9 cellular contexts compared by ENCODE assay signal in the genomic region with DNA sequence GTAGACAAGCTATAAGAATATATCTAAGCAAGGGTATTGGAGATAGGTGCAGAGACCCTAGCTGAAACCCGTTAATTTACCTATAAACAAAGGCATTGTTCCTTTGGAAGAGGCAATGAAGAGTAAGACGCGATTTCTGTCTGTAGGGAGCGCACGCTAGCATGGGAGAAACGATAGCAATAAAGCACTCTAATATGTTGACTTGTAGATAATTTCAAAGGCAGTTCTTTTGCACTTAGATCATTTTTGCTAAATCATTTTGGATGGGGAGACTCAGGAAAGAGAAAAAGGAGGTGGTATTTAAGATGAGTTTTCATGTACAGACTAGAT. TPM values are rescaled to one million over a fixed set of nuclear protein-coding genes. Genes with fewer than 3 reads are reported as not detected.
DNase-seq lines count a peak whose midpoint lies in the region; ATAC-seq and TF ChIP-seq lines count a peak whose summit lies in the region.
"Had no signal": no experiment of that assay in that cellular context is flagged by ENCODE, and none has a peak within 500 bp of the region (broad histone marks: within the 10 kb centered on the region; RNA-seq: fewer than 3 reads in every experiment).

No MANE protein-coding gene starts in this region.

- WGBS in HUES64, result 2% methylated on average over 6 of the region's 6 CpGs
- 0 to 1% methylated on average over 6 of the region's 6 CpGs for WGBS in body of pancreas, 2 donors

- H4K20me1 ChIP-seq in BLaER1, result no peaks in the 10 kb centered on the region

- H3K36me3 Mint-ChIP-seq in naive thymus-derived CD4-positive, alpha-beta T cell, result peaks cover 0 to 15% (median 4%) of the 10 kb centered on the region in 5 donors
- peaks cover 18% of the 10 kb centered on the region for H3K36me3 Mint-ChIP-seq in activated T-cell treated with anti-CD3 and anti-CD28 coated beads, Interleukin-2, amount 50 U/mL, for 24 hours (ENCODE audit: low read depth)

- intact Hi-C loops in colonic mucosa (cut with DNase I), result no loop called here
- intact Hi-C loops in naive thymus-derived CD4-positive, alpha-beta T cell (cut with micrococcal nuclease), result loop anchor here (5.0 to 10.0 kb wide), 3 partner anchors 1190 to 1603 kb away; a partner anchor contains a TSS
- intact Hi-C loops in body of pancreas (cut with DNase I), result no loop called here

- POLR2A ChIA-PET in naive thymus-derived CD4-positive, alpha-beta T cell (lab: Charles Lee), result interaction anchor here (0.6 to 5.2 kb wide), 2 partner anchors 12 to 806 kb away, joined by 3 to 89 read pairs; a partner anchor contains a TSS

- H3K4me1 ChIP-seq in BLaER1, result peaks cover 19% of the 10 kb centered on the region
- H3K4me1 ChIP-seq in HUES64 (ENCODE audit: insufficient read depth, low read length), result peaks cover 10% of the 10 kb centered on the region
- no peaks in the 10 kb centered on the region for H3K4me1 ChIP-seq in colonic mucosa
- peaks cover 4 to 13% of the 10 kb centered on the region in 2 donors for H3K4me1 ChIP-seq in naive thymus-derived CD4-positive, alpha-beta T cell (ENCODE audit: control insufficient read depth in 2 of 2, insufficient read depth in 2 of 2, low read length in 2 of 2)
- H3K4me1 ChIP-seq in body of pancreas, result peaks cover 12% of the 10 kb centered on the region

- no peaks in the 10 kb centered on the region for H3K27me3 Mint-ChIP-seq in naive thymus-derived CD4-positive, alpha-beta T cell
- no peaks in the 10 kb centered on the region for H3K27me3 Mint-ChIP-seq in activated T-cell treated with anti-CD3 and anti-CD28 coated beads, Interleukin-2, amount 50 U/mL, for 24 hours
- H3K27me3 Mint-ChIP-seq: activated naive CD8-positive, alpha-beta T cell treated with anti-CD3 and anti-CD28 coated beads, Interleukin-2, amount 10 ng/mL, durations not matched to agents 7 days and 5 days had no signal

- H3K27ac ChIP-seq in BLaER1 (peak overlapping the region; percentile 70; the same call in 1 of the 2 replicates), HUES64 (ENCODE audit: low read depth, low read length) (peak overlapping the region; percentile 46; the same call in 1 of the 2 replicates), colonic mucosa (peak overlapping the region; percentile 61), body of pancreas (no peak overlapping the region)
- H3K27ac ChIP-seq in naive thymus-derived CD4-positive, alpha-beta T cell (ENCODE audit: low read depth, low read length), result peak overlapping the region; percentile 71

- peaks cover 0 to 9% (median 6%) of the 10 kb centered on the region in 7 donors for H3K4me1 Mint-ChIP-seq in naive thymus-derived CD4-positive, alpha-beta T cell
- H3K4me1 Mint-ChIP-seq in activated T-cell treated with anti-CD3 and anti-CD28 coated beads, Interleukin-2, amount 50 U/mL, for 24 hours (ENCODE audit: low read depth), result no peaks in the 10 kb centered on the region

- TF ChIP-seq POLR2A in body of pancreas (IDR thresholded peaks at IDR 0.05), result no peak

- no peaks in the 10 kb centered on the region for H3K27me3 ChIP-seq in BLaER1
- H3K27me3 ChIP-seq in HUES64 (ENCODE audit: insufficient read depth, low read length), result no peaks in the 10 kb centered on the region
- no peaks in the 10 kb centered on the region for H3K27me3 ChIP-seq in colonic mucosa
- no peaks in the 10 kb centered on the region for H3K27me3 ChIP-seq in naive thymus-derived CD4-positive, alpha-beta T cell (ENCODE audit: control insufficient read depth in 2 of 2, insufficient read depth in 2 of 2, low read length in 2 of 2)
- H3K27me3 ChIP-seq in body of pancreas, result no peaks in the 10 kb centered on the region

- no peak overlapping the region for H3K4me3 Mint-ChIP-seq in naive thymus-derived CD4-positive, alpha-beta T cell
- no peak overlapping the region for H3K4me3 Mint-ChIP-seq in activated T-cell treated with anti-CD3 and anti-CD28 coated beads, Interleukin-2, amount 50 U/mL, for 24 hours
- H3K4me3 Mint-ChIP-seq: activated naive CD8-positive, alpha-beta T cell treated with anti-CD3 and anti-CD28 coated beads, Interleukin-2, amount 10 ng/mL, durations not matched to agents 7 days and 5 days had no signal

- H3K4me3 ChIP-seq in BLaER1 (peak overlapping the region; percentile 93), HUES64 (ENCODE audit: low read length) (peak overlapping the region; percentile 79), colonic mucosa (peak overlapping the region; percentile 92), body of pancreas (peak overlapping the region in 1 of 2 donors; percentile 98)
- peak overlapping the region; percentile 94 for H3K4me3 ChIP-seq in naive thymus-derived CD4-positive, alpha-beta T cell (ENCODE audit: low read length)

- peak; percentile 41 for DNase-seq in colonic mucosa
- peak in 5 of 9 donors; percentile 6 to 13 (median 10) for DNase-seq in naive thymus-derived CD4-positive, alpha-beta T cell
- DNase-seq in activated T-cell treated with anti-CD3 and anti-CD28 coated beads, Interleukin-2, amount 50 U/mL, for 24 hours, result no peak
- no peak for DNase-seq in mucosa of gallbladder (ENCODE audit: low spot score)
- no peak for DNase-seq in body of pancreas

- no peaks in the 10 kb centered on the region for H3K9me3 Mint-ChIP-seq in naive thymus-derived CD4-positive, alpha-beta T cell
- H3K9me3 Mint-ChIP-seq in activated T-cell treated with anti-CD3 and anti-CD28 coated beads, Interleukin-2, amount 50 U/mL, for 24 hours, result no peaks in the 10 kb centered on the region
- H3K9me3 Mint-ChIP-seq: activated naive CD8-positive, alpha-beta T cell treated with anti-CD3 and anti-CD28 coated beads, Interleukin-2, amount 10 ng/mL, durations not matched to agents 7 days and 5 days had no signal

- H3K36me3 ChIP-seq in BLaER1 (peaks cover 29% of the 10 kb centered on the region), HUES64 (ENCODE audit: insufficient read depth, low read length) (peaks cover 21% of the 10 kb centered on the region), colonic mucosa (no peaks in the 10 kb centered on the region), body of pancreas (replicated peaks in 1 of 2; ENCODE audit: insufficient read depth in 1 of 2, low read depth in 2 of 2) (no peaks in the 10 kb centered on the region)
- no peaks in the 10 kb centered on the region for H3K36me3 ChIP-seq in naive thymus-derived CD4-positive, alpha-beta T cell (ENCODE audit: control insufficient read depth in 2 of 3, insufficient read depth in 3 of 3, low read length in 3 of 3)

- no peak for TF ChIP-seq CTCF in colonic mucosa (IDR thresholded peaks at IDR 0.05)
- no peak for TF ChIP-seq CTCF in body of pancreas (IDR thresholded peaks at IDR 0.05)

- H3K9me3 ChIP-seq in BLaER1, result no peaks in the 10 kb centered on the region
- H3K9me3 ChIP-seq in HUES64 (ENCODE audit: insufficient read depth, low read depth, low read length), result no peaks in the 10 kb centered on the region
- H3K9me3 ChIP-seq in colonic mucosa, result no peaks in the 10 kb centered on the region
- H3K9me3 ChIP-seq in naive thymus-derived CD4-positive, alpha-beta T cell (ENCODE audit: control insufficient read depth in 2 of 3, low read length in 3 of 3), result no peaks in the 10 kb centered on the region
- H3K9me3 ChIP-seq in body of pancreas, result no peaks in the 10 kb centered on the region

- peak overlapping the region; percentile 74 for H3K4me2 ChIP-seq in BLaER1

- H3K9ac ChIP-seq in BLaER1 (peak overlapping the region; percentile 86), HUES64 (ENCODE audit: low read depth, low read length) (peak overlapping the region; percentile 83), colonic mucosa (ENCODE audit: low read depth in 2 of 2, low read length in 2 of 2) (peak overlapping the region; percentile 72)

- CTCF ChIA-PET in naive thymus-derived CD4-positive, alpha-beta T cell (lab: Charles Lee), result interaction anchor here (0.6 to 2.3 kb wide), 7 partner anchors 9 to 412 kb away, joined by 3 to 8 read pairs (median 3); a partner anchor contains a TSS

- no peak overlapping the region for H3K27ac Mint-ChIP-seq in naive thymus-derived CD4-positive, alpha-beta T cell
- no peak overlapping the region for H3K27ac Mint-ChIP-seq in activated T-cell treated with anti-CD3 and anti-CD28 coated beads, Interleukin-2, amount 50 U/mL, for 24 hours
- H3K27ac Mint-ChIP-seq: activated naive CD8-positive, alpha-beta T cell treated with anti-CD3 and anti-CD28 coated beads, Interleukin-2, amount 10 ng/mL, durations not matched to agents 7 days and 5 days had no signal

- no peak for ATAC-seq in naive thymus-derived CD4-positive, alpha-beta T cell
- ATAC-seq in GM18858 (IDR thresholded peaks at IDR 0.05; ENCODE audit: unreplicated experiment), result no peak
- ATAC-seq in body of pancreas, result no peak

RNA-seq across cellular contexts. Expression of a gene that starts 0.6 kb away (rescaled TPM):
- 24.4 TPM for polyA plus RNA-seq in HUES64 (2013, experiment 1 of 2)
- 21.5 TPM for polyA plus RNA-seq in HUES64 (2013, experiment 2 of 2)
- total RNA-seq in colonic mucosa (10 to 100 TPM in 1 of 2 donors, 1 to 10 TPM in 1; 5.1 to 12.5 TPM), mucosa of gallbladder (5.3 TPM), body of pancreas (1 to 10 TPM; 2.9 to 4.9 TPM)
- 10 to 100 TPM in 4 of 5 experiments, 1 to 10 TPM in 1; 9.7 to 15.6 (median 12.7) TPM for total RNA-seq in naive thymus-derived CD4-positive, alpha-beta T cell
- polyA plus RNA-seq in naive thymus-derived CD4-positive, alpha-beta T cell, result 1 to 10 TPM; 4.6 to 7.0 TPM

RNA-seq across cellular contexts. Expression of a gene that starts 13.0 kb away (rescaled TPM):
- polyA plus RNA-seq in HUES64 (2013, experiment 1 of 2), result 17.4 TPM
- 19.2 TPM for polyA plus RNA-seq in HUES64 (2013, experiment 2 of 2)
- total RNA-seq in colonic mucosa (10 to 100 TPM; 60.3 to 64.3 TPM), mucosa of gallbladder (75.2 TPM), body of pancreas (10 to 100 TPM; 24.4 to 67.6 TPM)
- total RNA-seq in naive thymus-derived CD4-positive, alpha-beta T cell, result 100 to 1,000 TPM; 110 to 138 (median 124) TPM
- polyA plus RNA-seq in naive thymus-derived CD4-positive, alpha-beta T cell, result 10 to 100 TPM; 55.7 to 74.1 TPM

RNA-seq across cellular contexts. Expression of a gene that starts 57.6 kb away (rescaled TPM):
- 8.0 TPM for polyA plus RNA-seq in HUES64 (2013, experiment 1 of 2)
- polyA plus RNA-seq in HUES64 (2013, experiment 2 of 2), result 10.1 TPM
- total RNA-seq in colonic mucosa (10 to 100 TPM; 73.7 to 84.0 TPM), mucosa of gallbladder (26.4 TPM), body of pancreas (1 to 10 TPM; 4.0 to 9.3 TPM)
- total RNA-seq in naive thymus-derived CD4-positive, alpha-beta T cell, result 10 to 100 TPM in 1 of 5 experiments, 1 to 10 TPM in 3, under 1 TPM in 1; 0.49 to 12.2 (median 1.3) TPM
- polyA plus RNA-seq in naive thymus-derived CD4-positive, alpha-beta T cell, result 1 to 10 TPM in 1 of 2 donors, under 1 TPM in 1; 0.21 to 1.6 TPM

Comparison
In these comparisons a context has a peak if more than half of its experiments do, and no peak if none do; other contexts are left out.
1. H3K27ac ChIP-seq: peak in BLaER1 (single experiment), HUES64 (single experiment), colonic mucosa (single experiment) and naive thymus-derived CD4-positive, alpha-beta T cell (single experiment); none in body of pancreas (0 of 4).
2. DNase-seq: peak in colonic mucosa (single experiment) and naive thymus-derived CD4-positive, alpha-beta T cell (5 of 9); none in activated T-cell treated with anti-CD3 and anti-CD28 coated beads, Interleukin-2, amount 50 U/mL, for 24 hours (single experiment), mucosa of gallbladder (single experiment) and body of pancreas (0 of 4).
3. intact Hi-C loops: an anchor here in naive thymus-derived CD4-positive, alpha-beta T cell (5.0 to 10.0 kb wide); none called in colonic mucosa and body of pancreas.
4. Peak in every context shown above with its lines, with median percentiles within 50 percentile points of each other: H3K9ac ChIP-seq.